Comparison of ENCODE assay signal across 1 cellular context in the genomic region with DNA sequence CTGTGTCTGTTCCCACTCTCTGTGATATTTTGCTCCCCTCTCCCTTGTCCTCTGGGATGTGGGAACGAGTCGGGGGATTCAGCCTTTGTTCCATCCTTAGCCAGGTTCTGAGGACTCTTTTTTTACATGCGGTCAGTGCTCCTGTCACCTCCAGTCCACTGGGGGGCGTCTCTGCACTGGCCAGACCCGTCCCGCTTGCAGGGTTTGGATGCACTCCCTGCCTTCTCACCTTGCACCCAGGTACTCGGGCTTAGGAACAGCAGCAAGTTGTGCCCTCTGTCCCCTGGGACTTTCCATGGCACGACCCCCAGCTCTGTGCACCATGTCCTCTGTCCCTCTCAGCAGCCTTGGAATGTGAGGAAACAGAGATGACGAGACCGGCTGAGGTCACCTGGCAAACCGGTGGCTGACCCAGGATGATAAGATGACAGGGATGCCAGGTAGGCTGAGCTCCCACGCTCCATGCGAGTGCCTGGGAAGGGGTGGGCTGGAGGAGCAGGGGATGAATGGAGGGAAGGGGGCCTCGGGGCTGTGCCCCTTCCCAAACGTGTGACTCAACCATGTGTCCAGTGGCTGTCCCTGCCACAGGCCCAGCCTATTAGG.
TF ChIP-seq lines count a peak whose summit lies in the region.

No MANE protein-coding gene starts in this region.

TF ChIP-seq in endothelial cell of umbilical vein, 7 proteins besides CTCF, POLR2A, EP300 and RAD21 (continued from another document):
- no peak for TF ChIP-seq JUN (IDR thresholded peaks at IDR 0.05; ENCODE audit: borderline replicate concordance, insufficient read depth, insufficient read length, low read depth)
- TF ChIP-seq, protein P1, sequence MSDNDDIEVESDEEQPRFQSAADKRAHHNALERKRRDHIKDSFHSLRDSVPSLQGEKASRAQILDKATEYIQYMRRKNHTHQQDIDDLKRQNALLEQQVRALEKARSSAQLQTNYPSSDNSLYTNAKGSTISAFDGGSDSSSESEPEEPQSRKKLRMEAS (IDR thresholded peaks at IDR 0.05; ENCODE audit: insufficient read depth, insufficient read length), result no peak
